ENCODE assay signal across 1 cellular context in the genomic region with DNA sequence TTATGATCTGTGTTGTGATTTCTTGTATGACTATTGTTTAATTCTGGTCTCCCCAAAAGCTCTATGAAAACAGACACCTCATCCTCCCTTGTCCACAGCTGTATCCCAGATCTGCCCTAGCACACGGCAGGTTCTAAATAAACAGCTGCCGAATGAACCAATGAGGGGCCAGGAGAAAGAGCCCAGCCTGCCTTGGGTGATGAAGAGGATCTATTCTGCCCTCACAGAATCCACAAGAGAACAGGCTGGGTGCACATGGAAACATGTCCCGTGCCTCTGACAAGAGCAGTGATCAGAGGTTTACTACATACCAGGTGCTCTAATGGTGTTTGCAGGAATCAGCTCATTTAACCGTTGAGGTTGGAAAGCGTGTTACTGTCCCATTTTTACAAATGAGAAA.
TF ChIP-seq lines count a peak whose summit lies in the region.

No MANE protein-coding gene starts in this region.

TF ChIP-seq in H1, 55 proteins besides CTCF, POLR2A, EP300 and RAD21:
- no peak for TF ChIP-seq SAP30 (IDR thresholded peaks at IDR 0.05; ENCODE audit: insufficient read depth, insufficient replicate concordance, low read length)
- no peak for TF ChIP-seq SIRT6 (IDR thresholded peaks at IDR 0.05; ENCODE audit: low read length)
- TF ChIP-seq NANOG (IDR thresholded peaks at IDR 0.05; ENCODE audit: insufficient read depth, low read depth, low read length, poor library complexity, severe bottlenecking), result no peak
- TF ChIP-seq FOSL1 (IDR thresholded peaks at IDR 0.05; ENCODE audit: insufficient read depth, low read depth, low read length), result no peak
